ENCODE assay signal across 1 cellular context in the genomic region with DNA sequence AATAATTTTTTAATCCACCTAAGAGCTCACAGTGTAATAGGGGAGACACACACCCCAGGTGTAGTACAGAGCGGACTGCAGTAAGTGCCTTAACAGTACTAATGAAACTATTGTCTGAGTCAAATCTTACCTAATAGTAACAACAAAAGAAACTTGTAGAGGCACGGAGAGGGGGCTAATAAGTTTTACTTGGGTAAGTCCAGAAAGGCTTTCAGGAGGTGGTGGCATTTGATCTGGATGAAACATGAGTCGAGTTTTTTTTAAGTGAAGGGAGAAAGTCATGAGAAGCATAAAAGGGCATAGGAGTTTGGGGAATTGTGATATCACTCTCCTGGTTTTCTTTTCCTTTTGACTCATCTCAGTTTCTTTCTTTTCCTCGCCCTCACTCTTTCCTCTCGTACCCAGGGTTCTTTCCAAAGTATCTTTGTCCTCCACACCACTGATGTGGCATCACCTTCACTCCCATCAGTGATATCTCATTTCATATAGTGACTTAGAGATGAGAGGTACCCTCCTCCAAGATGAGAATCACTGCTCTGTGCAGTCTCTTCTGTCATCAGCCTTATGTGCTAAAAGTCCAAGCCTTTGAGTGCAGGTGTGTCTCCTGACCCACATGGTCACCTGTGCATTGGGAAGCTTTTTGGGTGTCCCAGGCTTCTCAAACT.
TF ChIP-seq lines count a peak whose summit lies in the region.

No MANE protein-coding gene starts in this region.

TF ChIP-seq in WTC11, 78 proteins besides CTCF, POLR2A, EP300 and RAD21 (continued from another document):
- TF ChIP-seq ZNF219 (CRISPR knock-in tag; IDR thresholded peaks at IDR 0.05; ENCODE audit: borderline replicate concordance): no peak
- TF ChIP-seq ZNF263 (CRISPR knock-in tag; IDR thresholded peaks at IDR 0.05; ENCODE audit: low read depth): no peak
- TF ChIP-seq, protein P1, sequence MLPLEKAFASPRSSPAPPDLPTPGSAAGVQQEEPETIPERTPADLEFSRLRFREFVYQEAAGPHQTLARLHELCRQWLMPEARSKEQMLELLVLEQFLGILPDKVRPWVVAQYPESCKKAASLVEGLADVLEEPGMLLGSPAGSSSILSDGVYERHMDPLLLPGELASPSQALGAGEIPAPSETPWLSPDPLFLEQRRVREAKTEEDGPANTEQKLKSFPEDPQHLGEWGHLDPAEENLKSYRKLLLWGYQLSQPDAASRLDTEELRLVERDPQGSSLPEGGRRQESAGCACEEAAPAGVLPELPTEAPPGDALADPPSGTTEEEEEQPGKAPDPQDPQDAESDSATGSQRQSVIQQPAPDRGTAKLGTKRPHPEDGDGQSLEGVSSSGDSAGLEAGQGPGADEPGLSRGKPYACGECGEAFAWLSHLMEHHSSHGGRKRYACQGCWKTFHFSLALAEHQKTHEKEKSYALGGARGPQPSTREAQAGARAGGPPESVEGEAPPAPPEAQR (CRISPR knock-in tag; IDR thresholded peaks at IDR 0.05): no peak
